ENCODE assay signal across 8 cellular contexts in genomic region chr22:41526802-41527799, GRCh38. TPM values are rescaled to one million over a fixed set of nuclear protein-coding genes. Genes with fewer than 3 reads are reported as not detected.
DNase-seq lines count a peak whose midpoint lies in the region; ATAC-seq and TF ChIP-seq lines count a peak whose summit lies in the region.

No MANE protein-coding gene starts in this region.

- TF ChIP-seq CTCF in esophagus squamous epithelium (IDR thresholded peaks at IDR 0.05), result peak; percentile 70 to 86 (median 79)
- TF ChIP-seq CTCF in ovary (IDR thresholded peaks at IDR 0.05), result peak; percentile 39 to 69 (median 58)
- peak; percentile 78 to 81 for TF ChIP-seq CTCF in tibial artery (IDR thresholded peaks at IDR 0.05)

- no peak overlapping the region for H3K4me3 ChIP-seq in esophagus squamous epithelium
- no peak overlapping the region for H3K4me3 ChIP-seq in ovary
- no peak overlapping the region for H3K4me3 ChIP-seq in tibial artery

- intact Hi-C loops in esophagus squamous epithelium (cut with DNase I) (no loop called here), ovary (cut with DNase I) (no loop called here), tibial artery (cut with DNase I; ENCODE audit: low total_unique reads) (loop anchor here (5.0 kb wide), 1 partner anchor 240 kb away; the partner anchor contains the start of gene RANGAP1)

- ATAC-seq in HG03469 (IDR thresholded peaks at IDR 0.05; ENCODE audit: unreplicated experiment), result no peak

- 55 to 61% methylated on average over 12 to 15 of the region's 32 CpGs for WGBS in esophagus squamous epithelium, 2 donors
- WGBS in ovary, 3 donors, result 59 to 70% (median 64%) methylated on average over 32 of the region's 32 CpGs

- no peak for TF ChIP-seq POLR2A in esophagus squamous epithelium (IDR thresholded peaks at IDR 0.05)
- TF ChIP-seq POLR2A in ovary (IDR thresholded peaks at IDR 0.05), result no peak

- peak; percentile 88 for DNase-seq in GM03348 (ENCODE audit: low spot score)
- peak; percentile 41 for DNase-seq in NCI-H69 (lab: John Stamatoyannopoulos, UW)
- peak; percentile 60 for DNase-seq in activated T-cell treated with anti-CD3 and anti-CD28 coated beads for 48 hours (ENCODE audit: low read depth)
- DNase-seq in esophagus squamous epithelium (lab: John Stamatoyannopoulos, UW), result no peak
- DNase-seq in ovary, result peak in 4 of 5 donors; percentile 61 to 69 (median 64)
- no peak for DNase-seq in tibial artery
- DNase-seq in NCI-H2029 (lab: John Stamatoyannopoulos, UW), result no peak

- H3K27ac ChIP-seq in esophagus squamous epithelium (peak overlapping the region; percentile 44 to 95 (median 88)), ovary (peak overlapping the region; percentile 51 to 89), tibial artery (peak overlapping the region; percentile 92 to 97)

- H3K36me3 ChIP-seq in esophagus squamous epithelium (peaks cover 34 to 100% (median 43%) of the 10 kb centered on the region in 3 donors), ovary (no peaks in the 10 kb centered on the region), tibial artery (peaks cover 40 to 74% (median 62%) of the 10 kb centered on the region in 3 donors)

- H3K9me3 ChIP-seq in esophagus squamous epithelium (no peaks in the 10 kb centered on the region), ovary (no peaks in the 10 kb centered on the region), tibial artery (no peaks in the 10 kb centered on the region)

- H3K27me3 ChIP-seq in esophagus squamous epithelium (no peaks in the 10 kb centered on the region), ovary (no peaks in the 10 kb centered on the region), tibial artery (no peaks in the 10 kb centered on the region)

- TF ChIP-seq EP300 in ovary (IDR thresholded peaks at IDR 0.05), result no peak

- H3K4me1 ChIP-seq in esophagus squamous epithelium, result peaks cover 14 to 46% (median 33%) of the 10 kb centered on the region in 3 donors
- peaks cover 25% of the 10 kb centered on the region for H3K4me1 ChIP-seq in ovary (ENCODE audit: insufficient read depth)
- H3K4me1 ChIP-seq in tibial artery, result peaks cover 0 to 47% (median 39%) of the 10 kb centered on the region in 4 donors

RNA-seq across cellular contexts. Expression of gene POLR3H, which starts 17.2 kb away (rescaled TPM):
- 10 to 100 TPM; 13.7 to 23.3 (median 16.1) TPM for total RNA-seq in esophagus squamous epithelium
- 10 to 100 TPM; 17.2 to 84.6 (median 52.9) TPM for total RNA-seq in ovary
- 10 to 100 TPM; 15.7 to 34.1 TPM for polyA plus RNA-seq in ovary

RNA-seq across cellular contexts. Expression of gene CSDC2, which starts 33.7 kb away (rescaled TPM):
- total RNA-seq in esophagus squamous epithelium, result 1 to 10 TPM in 2 of 4 donors, under 1 TPM in 2; 0.19 to 2.7 (median 0.73) TPM
- total RNA-seq in ovary, result 100 to 1,000 TPM in 4 of 7 donors, 10 to 100 TPM in 3; 56.9 to 209 (median 101) TPM
- polyA plus RNA-seq in ovary, result 100 to 1,000 TPM in 1 of 2 donors, 1 to 10 TPM in 1; 2.5 to 151 TPM

RNA-seq across cellular contexts. Expression of gene ACO2, which starts 58.2 kb away (rescaled TPM):
- total RNA-seq in esophagus squamous epithelium (10 to 100 TPM; 83.7 to 90.4 (median 87.0) TPM), ovary (10 to 100 TPM; 20.6 to 58.3 (median 50.7) TPM)
- 10 to 100 TPM; 32.3 to 99.1 TPM for polyA plus RNA-seq in ovary

RNA-seq across cellular contexts. Expression of gene PHF5A, which starts 58.6 kb away (rescaled TPM):
- 10 to 100 TPM; 21.5 to 47.3 (median 41.5) TPM for total RNA-seq in esophagus squamous epithelium
- total RNA-seq in ovary, result 10 to 100 TPM; 27.3 to 44.2 (median 32.0) TPM
- 10 to 100 TPM; 36.8 to 55.3 TPM for polyA plus RNA-seq in ovary

Comparison
In these comparisons a context has a peak if more than half of its experiments do, and no peak if none do; other contexts are left out.
1. DNase-seq: peak in GM03348 (single experiment), NCI-H69 (single experiment), activated T-cell treated with anti-CD3 and anti-CD28 coated beads for 48 hours (single experiment) and ovary (4 of 5); none in esophagus squamous epithelium (single experiment), tibial artery (0 of 2) and NCI-H2029 (single experiment).
2. RNA of gene CSDC2, which starts 33.7 kb away (total RNA-seq): 56.9 to 209 TPM in ovary; 0.19 to 2.7 TPM in esophagus squamous epithelium; every median in the first group is over 10 times any median in the second.
3. Peak in every context shown above with its lines, with median percentiles within 50 percentile points of each other: H3K27ac ChIP-seq and CTCF ChIP-seq.